Comparison of ENCODE assay signal across 8 cellular contexts in genomic region chr2:230007931-230008707, GRCh38.
DNase-seq lines count a peak whose midpoint lies in the region; ATAC-seq lines count a peak whose summit lies in the region.

No MANE protein-coding gene starts in this region.

- in situ Hi-C loops in HAP-1 (cut with MboI; ENCODE audit: low sequenced_read_pairs) = loop anchor here (5.0 to 10.0 kb wide), 2 partner anchors 157 to 604 kb away; no protein-coding TSS in a partner anchor

- H3K4me1 Mint-ChIP-seq in CD8-positive, alpha-beta memory T cell = peaks cover 2 to 7% (median 6%) of the 10 kb centered on the region in 3 donors
- H3K4me1 Mint-ChIP-seq in central memory CD8-positive, alpha-beta T cell = peaks cover 12% of the 10 kb centered on the region

- H3K4me1 ChIP-seq in CD8-positive, alpha-beta memory T cell (ENCODE audit: insufficient read depth, low read length) = no peaks in the 10 kb centered on the region
- peaks cover 6% of the 10 kb centered on the region; the same call in 1 of the 2 replicates for H3K4me1 ChIP-seq in HAP-1

- no peak for ATAC-seq in central memory CD8-positive, alpha-beta T cell (replicated peaks; ENCODE audit: extremely low read depth, poor library complexity, severe bottlenecking)
- no peak for ATAC-seq in HG02678 (IDR thresholded peaks at IDR 0.05; ENCODE audit: unreplicated experiment)

- H3K27me3 ChIP-seq in CD8-positive, alpha-beta memory T cell (ENCODE audit: insufficient read depth, low read length, poor library complexity, severe bottlenecking) = no peaks in the 10 kb centered on the region
- H3K27me3 ChIP-seq in HAP-1 (ENCODE audit: low read depth) = no peaks in the 10 kb centered on the region

- H3K4me3 ChIP-seq in CD8-positive, alpha-beta memory T cell (ENCODE audit: low read length) = no peak overlapping the region
- no peak overlapping the region for H3K4me3 ChIP-seq in HAP-1

- POLR2A ChIA-PET in CD8-positive, alpha-beta memory T cell (lab: Charles Lee) = interaction anchor here (0.6 kb wide), 1 partner anchor 9 kb away, joined by 5 read pairs; no protein-coding TSS in a partner anchor

- peak overlapping the region in 2 of 7 donors; percentile 19 to 47 for H3K4me3 Mint-ChIP-seq in CD8-positive, alpha-beta memory T cell
- H3K4me3 Mint-ChIP-seq in central memory CD8-positive, alpha-beta T cell = no peak overlapping the region

- no peaks in the 10 kb centered on the region for H3K9me3 Mint-ChIP-seq in CD8-positive, alpha-beta memory T cell
- no peaks in the 10 kb centered on the region for H3K9me3 Mint-ChIP-seq in central memory CD8-positive, alpha-beta T cell

- H3K36me3 ChIP-seq in CD8-positive, alpha-beta memory T cell (ENCODE audit: insufficient read depth, low read length) = no peaks in the 10 kb centered on the region
- no peaks in the 10 kb centered on the region for H3K36me3 ChIP-seq in HAP-1 (replicated peaks)

- no peaks in the 10 kb centered on the region for H3K9me3 ChIP-seq in CD8-positive, alpha-beta memory T cell (ENCODE audit: low read length)
- H3K9me3 ChIP-seq in HAP-1 = no peaks in the 10 kb centered on the region

- DNase-seq in CD8-positive, alpha-beta memory T cell = peak; percentile 58 to 75 (median 67)
- DNase-seq in HAP-1 (ENCODE audit: low spot score in 2 of 2) (peak; percentile 54 to 86), NCI-H345 treated with DMSO at 0.1 percent for 48 hours (lab: John Stamatoyannopoulos, UW; ENCODE audit: unreplicated experiment) (peak; percentile 6), kidney glomerular epithelial cell (lab: John Stamatoyannopoulos, UW) (peak; percentile 42)
- peak; percentile 83 for DNase-seq in activated CD4-positive, CD25-positive, alpha-beta regulatory T cell treated with anti-CD3 and anti-CD28 coated beads, Interleukin-2, amount 50 U/mL, for 72 hours
- peak; percentile 59 to 67 for DNase-seq in central memory CD8-positive, alpha-beta T cell (ENCODE audit: low spot score in 2 of 2)
- peak; percentile 79 to 87 for DNase-seq in stimulated activated CD4-positive, alpha-beta T cell treated with anti-CD3 and anti-CD28 coated beads, Interleukin-1b, Interleukin-23, amount 100 ng/mL, for 4 hours (ENCODE audit: low read depth in 2 of 2)

- peaks cover 0 to 2% of the 10 kb centered on the region in 2 donors for H3K27me3 Mint-ChIP-seq in CD8-positive, alpha-beta memory T cell
- H3K27me3 Mint-ChIP-seq in central memory CD8-positive, alpha-beta T cell = no peaks in the 10 kb centered on the region

- CTCF ChIA-PET in CD8-positive, alpha-beta memory T cell (lab: Charles Lee) = interaction anchor here (0.8 to 1.6 kb wide), 7 partner anchors 8 to 602 kb away, joined by 3 to 6 read pairs (median 5); partner anchors contain the start of gene SLC16A14

- no peak overlapping the region for H3K27ac ChIP-seq in CD8-positive, alpha-beta memory T cell (ENCODE audit: low read depth, low read length)

- no peak overlapping the region for H3K27ac Mint-ChIP-seq in CD8-positive, alpha-beta memory T cell
- H3K27ac Mint-ChIP-seq in central memory CD8-positive, alpha-beta T cell (ENCODE audit: low read depth) = peak overlapping the region; percentile 3

- H3K36me3 Mint-ChIP-seq in CD8-positive, alpha-beta memory T cell = peaks cover 0 to 2% (median 0%) of the 10 kb centered on the region in 3 donors
- peaks cover 2% of the 10 kb centered on the region for H3K36me3 Mint-ChIP-seq in central memory CD8-positive, alpha-beta T cell (ENCODE audit: insufficient read depth)

Comparison
In these comparisons a context has a peak if more than half of its experiments do, and no peak if none do; other contexts are left out.
1. DNase-seq: peak in every context shown above with its lines; median percentile 83 in activated CD4-positive, CD25-positive, alpha-beta regulatory T cell treated with anti-CD3 and anti-CD28 coated beads, Interleukin-2, amount 50 U/mL, for 72 hours; 83 in stimulated activated CD4-positive, alpha-beta T cell treated with anti-CD3 and anti-CD28 coated beads, Interleukin-1b, Interleukin-23, amount 100 ng/mL, for 4 hours; 70 in HAP-1; 67 in CD8-positive, alpha-beta memory T cell; 63 in central memory CD8-positive, alpha-beta T cell; 42 in kidney glomerular epithelial cell; 6 in NCI-H345 treated with DMSO at 0.1 percent for 48 hours.